In the genomic region with DNA sequence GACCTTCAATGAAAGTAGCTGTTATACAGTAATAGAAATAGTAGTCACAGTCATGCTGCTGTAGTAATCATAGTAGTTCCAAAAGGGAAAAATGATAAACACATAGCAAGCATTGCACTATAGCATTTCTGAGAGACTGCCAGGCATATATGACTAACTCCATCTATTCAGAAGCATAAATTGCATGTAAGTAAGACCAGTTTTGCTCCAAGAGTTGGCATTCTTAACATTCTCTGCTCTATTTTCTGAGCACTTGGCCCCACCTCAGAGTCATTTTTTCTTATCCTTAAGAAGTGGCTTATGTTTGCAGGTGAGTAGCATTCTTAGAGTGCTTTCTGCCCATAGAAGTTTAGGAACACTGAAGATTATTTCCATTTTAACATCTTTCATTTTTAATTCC, we compare ENCODE assay signal across 17 cellular contexts.
DNase-seq lines count a peak whose midpoint lies in the region; ATAC-seq and TF ChIP-seq lines count a peak whose summit lies in the region.
"Had no signal": no experiment of that assay in that cellular context is flagged by ENCODE, and none has a peak within 500 bp of the region (broad histone marks: within the 10 kb centered on the region; RNA-seq: fewer than 3 reads in every experiment).

No MANE protein-coding gene starts in this region.

- H3K9ac ChIP-seq in DND-41 (ENCODE audit: low read depth, low read length) (no peak overlapping the region), neural cell (ENCODE audit: low read length) (no peak overlapping the region)
- H3K9ac ChIP-seq: BLaER1, SK-N-SH had no signal

- H2AFZ ChIP-seq in DND-41 (ENCODE audit: low read depth, low read length) (peak overlapping the region; percentile 7; the same call in 1 of the 2 replicates), neural cell (ENCODE audit: low read depth, low read length) (no peak overlapping the region)

- H3K27me3 ChIP-seq in DND-41 (ENCODE audit: insufficient read depth, low read length, poor library complexity) (no peaks in the 10 kb centered on the region), neural cell (ENCODE audit: insufficient read depth, low read depth, low read length) (no peaks in the 10 kb centered on the region)
- H3K27me3 ChIP-seq: BLaER1 had no signal

- H3K36me3 ChIP-seq in DND-41 (ENCODE audit: insufficient read depth, low read length) (no peaks in the 10 kb centered on the region), neural cell (ENCODE audit: insufficient read depth, low read length) (no peaks in the 10 kb centered on the region)
- H3K36me3 ChIP-seq: BLaER1 had no signal

- no peak for TF ChIP-seq CTCF in DND-41 (IDR thresholded peaks at IDR 0.05; ENCODE audit: borderline replicate concordance, extremely low read depth, low read length, poor library complexity, severe bottlenecking)
- TF ChIP-seq CTCF in fibroblast of mammary gland (conservative IDR thresholded peaks at IDR 0.05; ENCODE audit: control insufficient read depth, insufficient read depth, low read depth, low read length) = no peak
- TF ChIP-seq CTCF in neural cell (IDR thresholded peaks at IDR 0.05; ENCODE audit: poor library complexity, severe bottlenecking) = no peak

- H3K4me2 ChIP-seq in DND-41 (ENCODE audit: insufficient read depth, low read length) (no peak overlapping the region), neural cell (ENCODE audit: low read length) (no peak overlapping the region)
- H3K4me2 ChIP-seq: BLaER1, SK-N-SH had no signal

- H3F3A ChIP-seq in neural cell (ENCODE audit: insufficient read depth, low read length, poor library complexity, severe bottlenecking) = no peaks in the 10 kb centered on the region

- H3K4me3 ChIP-seq in DND-41 (ENCODE audit: low read depth in 1 of 2, low read length in 2 of 2) (no peak overlapping the region), fibroblast of mammary gland (ENCODE audit: control insufficient read depth, low read depth, low read length) (no peak overlapping the region), neural cell (ENCODE audit: low read length) (no peak overlapping the region)
- H3K4me3 ChIP-seq: BLaER1 had no signal

- no peak for DNase-seq in DND-41
- peak; percentile 39 for DNase-seq in amniotic epithelial cell (ENCODE audit: low read depth)
- peak; percentile 2 for DNase-seq in fibroblast of mammary gland (ENCODE audit: low read depth)
- no peak for DNase-seq in DMS153 treated with DMSO at 0.1 percent for 48 hours (lab: John Stamatoyannopoulos, UW; ENCODE audit: unreplicated experiment)
- no peak for DNase-seq in cerebellar cortex (ENCODE audit: low spot score)
- no peak for DNase-seq in DMS153 (lab: John Stamatoyannopoulos, UW)
- DNase-seq: 8988T, HFFc6, NCI-H1417, NCI-H187 treated with DMSO at 0.1 percent for 48 hours, NCI-H446, NCI-H69, SHP77, SK-N-SH had no signal

- H3K79me2 ChIP-seq in DND-41 (ENCODE audit: insufficient read depth, low read length) = no peaks in the 10 kb centered on the region
- no peaks in the 10 kb centered on the region for H3K79me2 ChIP-seq in neural cell (replicated peaks; ENCODE audit: insufficient read depth, low read length)

- no peak for TF ChIP-seq EP300 in neural cell (conservative IDR thresholded peaks at IDR 0.05; ENCODE audit: poor library complexity, severe bottlenecking)

- H4K20me1 ChIP-seq in DND-41 (ENCODE audit: insufficient read depth, low read length) = no peaks in the 10 kb centered on the region
- no peaks in the 10 kb centered on the region for H4K20me1 ChIP-seq in neural cell (ENCODE audit: insufficient read depth)
- H4K20me1 ChIP-seq: BLaER1 had no signal

- no peak for TF ChIP-seq RAD21 in neural cell (conservative IDR thresholded peaks at IDR 0.05)

- ATAC-seq in DND-41 (ENCODE audit: insufficient read depth, low read depth) (no peak), HG02759 (IDR thresholded peaks at IDR 0.05; ENCODE audit: unreplicated experiment) (no peak)

- H3K9me3 ChIP-seq in DND-41 (ENCODE audit: insufficient read depth, low read length, severe bottlenecking) (peaks cover 3% of the 10 kb centered on the region), neural cell (ENCODE audit: low read length) (no peaks in the 10 kb centered on the region)
- H3K9me3 ChIP-seq: BLaER1, SK-N-SH had no signal

- no peaks in the 10 kb centered on the region for H3K9me2 ChIP-seq in neural cell (ENCODE audit: insufficient read depth, low read length)
- H3K9me2 ChIP-seq: SK-N-SH had no signal

- no peak overlapping the region for H3K27ac ChIP-seq in DND-41 (ENCODE audit: low read length)
- no peak overlapping the region for H3K27ac ChIP-seq in neural cell (ENCODE audit: low read length)
- H3K27ac ChIP-seq: BLaER1 had no signal

- H3K4me1 ChIP-seq in DND-41 (ENCODE audit: insufficient read depth, low read length) = peaks cover 14% of the 10 kb centered on the region
- H3K4me1 ChIP-seq: BLaER1 had no signal

TF ChIP-seq in neural cell, 6 proteins besides CTCF, POLR2A, EP300 and RAD21:
- TF ChIP-seq POLR2AphosphoS5 (IDR thresholded peaks at IDR 0.05) = peak; percentile 29
- TF ChIP-seq, protein P1, sequence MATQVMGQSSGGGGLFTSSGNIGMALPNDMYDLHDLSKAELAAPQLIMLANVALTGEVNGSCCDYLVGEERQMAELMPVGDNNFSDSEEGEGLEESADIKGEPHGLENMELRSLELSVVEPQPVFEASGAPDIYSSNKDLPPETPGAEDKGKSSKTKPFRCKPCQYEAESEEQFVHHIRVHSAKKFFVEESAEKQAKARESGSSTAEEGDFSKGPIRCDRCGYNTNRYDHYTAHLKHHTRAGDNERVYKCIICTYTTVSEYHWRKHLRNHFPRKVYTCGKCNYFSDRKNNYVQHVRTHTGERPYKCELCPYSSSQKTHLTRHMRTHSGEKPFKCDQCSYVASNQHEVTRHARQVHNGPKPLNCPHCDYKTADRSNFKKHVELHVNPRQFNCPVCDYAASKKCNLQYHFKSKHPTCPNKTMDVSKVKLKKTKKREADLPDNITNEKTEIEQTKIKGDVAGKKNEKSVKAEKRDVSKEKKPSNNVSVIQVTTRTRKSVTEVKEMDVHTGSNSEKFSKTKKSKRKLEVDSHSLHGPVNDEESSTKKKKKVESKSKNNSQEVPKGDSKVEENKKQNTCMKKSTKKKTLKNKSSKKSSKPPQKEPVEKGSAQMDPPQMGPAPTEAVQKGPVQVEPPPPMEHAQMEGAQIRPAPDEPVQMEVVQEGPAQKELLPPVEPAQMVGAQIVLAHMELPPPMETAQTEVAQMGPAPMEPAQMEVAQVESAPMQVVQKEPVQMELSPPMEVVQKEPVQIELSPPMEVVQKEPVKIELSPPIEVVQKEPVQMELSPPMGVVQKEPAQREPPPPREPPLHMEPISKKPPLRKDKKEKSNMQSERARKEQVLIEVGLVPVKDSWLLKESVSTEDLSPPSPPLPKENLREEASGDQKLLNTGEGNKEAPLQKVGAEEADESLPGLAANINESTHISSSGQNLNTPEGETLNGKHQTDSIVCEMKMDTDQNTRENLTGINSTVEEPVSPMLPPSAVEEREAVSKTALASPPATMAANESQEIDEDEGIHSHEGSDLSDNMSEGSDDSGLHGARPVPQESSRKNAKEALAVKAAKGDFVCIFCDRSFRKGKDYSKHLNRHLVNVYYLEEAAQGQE (IDR thresholded peaks at IDR 0.05; ENCODE audit: borderline replicate concordance) = no peak

Comparison
In these comparisons a context has a peak if more than half of its experiments do, and no peak if none do; other contexts are left out.
1. DNase-seq: peak in amniotic epithelial cell (single experiment) and fibroblast of mammary gland (single experiment); none in DND-41 (single experiment), DMS153 treated with DMSO at 0.1 percent for 48 hours (single experiment), cerebellar cortex (single experiment) and DMS153 (single experiment).